In genomic region chr6:148524976-148525375, GRCh38 we compare ENCODE assay signal across 1 cellular context.
TF ChIP-seq lines count a peak whose summit lies in the region.

No MANE protein-coding gene starts in this region.

TF ChIP-seq in SK-N-SH treated with all-trans-retinoic acid at 6 μM for 48 hours, 23 proteins besides CTCF, POLR2A, EP300 and RAD21 (continued from another document):
- no peak for TF ChIP-seq TCF4 (CRISPR knock-in tag; IDR thresholded peaks at IDR 0.05; ENCODE audit: borderline replicate concordance)
- no peak for TF ChIP-seq PPARA (CRISPR knock-in tag; IDR thresholded peaks at IDR 0.05; ENCODE audit: borderline replicate concordance)
